13 cellular contexts compared by ENCODE assay signal in genomic region chr2:106144621-106145331, GRCh38. TPM values are rescaled to one million over a fixed set of nuclear protein-coding genes. Genes with fewer than 3 reads are reported as not detected.
A peak's percentile ranks its signal among the peaks of the same experiment; 100 is the strongest.
DNase-seq lines count a peak whose midpoint lies in the region; ATAC-seq, FAIRE-seq and TF ChIP-seq lines count a peak whose summit lies in the region.
"Had no signal": no experiment of that assay in that cellular context is flagged by ENCODE, and none has a peak within 500 bp of the region (broad histone marks: within the 10 kb centered on the region; RNA-seq: fewer than 3 reads in every experiment).

No MANE protein-coding gene starts in this region.

- TF ChIP-seq RAD21 in HepG2 (CRISPR knock-in tag; IDR thresholded peaks at IDR 0.05) = no peak

- peaks cover 48% of the 10 kb centered on the region for H3K4me1 Mint-ChIP-seq in activated CD4-positive, alpha-beta T cell treated with anti-CD3 and anti-CD28 coated beads, Interleukin-2, amount 10 ng/mL, durations not matched to agents 24 days and 14 days
- peaks cover 81% of the 10 kb centered on the region for H3K4me1 Mint-ChIP-seq in stimulated activated naive CD8-positive, alpha-beta T cell treated with anti-CD3 and anti-CD28 coated beads, Interleukin-15, Interleukin-2, amounts not matched to agents 100 ng/mL and 50 ng/mL, for 24 hours (ENCODE audit: low read depth)

- CTCF ChIA-PET in HepG2 (lab: Yijun Ruan, JAX; ENCODE audit: low intra/inter-chr PET ratio, low total read pairs) = no interaction called here

- no peaks in the 10 kb centered on the region for H3K79me2 ChIP-seq in HepG2 (ENCODE audit: insufficient read depth, low read length)

- in situ Hi-C loops in HepG2 (cut with HindIII; ENCODE audit: extremely low pct_ligation_motif_present, low pct_unique_long_range_greater_than_20kb) = no loop called here
- in situ Hi-C loops in GM13977 (cut with MboI; ENCODE audit: low pct_unique_long_range_greater_than_20kb, low sequenced_read_pairs, unreplicated experiment) = no loop called here

- no peak for FAIRE-seq in HepG2 (lab: Jason Lieb, UNC)

- H3K4me1 ChIP-seq in HepG2 (ENCODE audit: insufficient read depth, low read length) (peaks cover 13% of the 10 kb centered on the region; the same call in 1 of the 2 replicates), right lobe of liver (no peaks in the 10 kb centered on the region)
- H3K4me1 ChIP-seq: suprapubic skin had no signal

- H3K27me3 Mint-ChIP-seq in activated CD4-positive, alpha-beta T cell treated with anti-CD3 and anti-CD28 coated beads, Interleukin-2, amount 10 ng/mL, durations not matched to agents 24 days and 14 days = no peaks in the 10 kb centered on the region
- H3K27me3 Mint-ChIP-seq in stimulated activated naive CD8-positive, alpha-beta T cell treated with anti-CD3 and anti-CD28 coated beads, Interleukin-15, Interleukin-2, amounts not matched to agents 100 ng/mL and 50 ng/mL, for 24 hours = no peaks in the 10 kb centered on the region

- no peak overlapping the region for H3K4me3 ChIP-seq in HepG2 (replicated peaks in 1 of 3; ENCODE audit: insufficient read depth in 1 of 3, low read depth in 2 of 3, low read length in 3 of 3)
- H3K4me3 ChIP-seq in right lobe of liver = no peak overlapping the region
- H3K4me3 ChIP-seq: heart left ventricle, suprapubic skin had no signal

- H3K9ac ChIP-seq in HepG2 (ENCODE audit: insufficient read depth, low read depth, low read length) = no peak overlapping the region

- H3K4me2 ChIP-seq in HepG2 (ENCODE audit: low read depth, low read length) = no peak overlapping the region

- peaks cover 49% of the 10 kb centered on the region for H3K36me3 Mint-ChIP-seq in activated CD4-positive, alpha-beta T cell treated with anti-CD3 and anti-CD28 coated beads, Interleukin-2, amount 10 ng/mL, durations not matched to agents 24 days and 14 days (ENCODE audit: low read depth)
- H3K36me3 Mint-ChIP-seq in stimulated activated naive CD8-positive, alpha-beta T cell treated with anti-CD3 and anti-CD28 coated beads, Interleukin-15, Interleukin-2, amounts not matched to agents 100 ng/mL and 50 ng/mL, for 24 hours (ENCODE audit: low read depth) = peaks cover 61% of the 10 kb centered on the region

- POLR2A ChIA-PET in HepG2 (lab: Yijun Ruan, JAX) = no interaction called here

- H3K36me3 ChIP-seq in HepG2 (replicated peaks in 1 of 2; ENCODE audit: control insufficient read depth in 1 of 2, insufficient read depth in 2 of 2, low read length in 2 of 2) (peaks cover 17 to 39% of the 10 kb centered on the region in 2 experiments; a peak in 4 of 5 replicates), right lobe of liver (no peaks in the 10 kb centered on the region)

- TF ChIP-seq CTCF in HepG2 (CRISPR knock-in tag; IDR thresholded peaks at IDR 0.05) (no peak), right lobe of liver (IDR thresholded peaks at IDR 0.05) (no peak), GM13977 (IDR thresholded peaks at IDR 0.05; ENCODE audit: extremely low read depth, insufficient read depth, missing control alignments) (no peak)

- no peaks in the 10 kb centered on the region for H3K27me3 ChIP-seq in HepG2 (ENCODE audit: control insufficient read depth in 1 of 2, insufficient read depth in 2 of 2, low read length in 2 of 2)
- H3K27me3 ChIP-seq in right lobe of liver = no peaks in the 10 kb centered on the region
- H3K27me3 ChIP-seq: heart left ventricle, suprapubic skin had no signal

- no peak overlapping the region for H2AFZ ChIP-seq in HepG2 (ENCODE audit: low read length)

- no peak overlapping the region for H3K27ac ChIP-seq in HepG2 (ENCODE audit: extremely low read length, insufficient read depth, low read length)
- no peak overlapping the region for H3K27ac ChIP-seq in right lobe of liver
- H3K27ac ChIP-seq: heart left ventricle, suprapubic skin had no signal

- H3K9me3 ChIP-seq in HepG2 (ENCODE audit: low read length) (no peaks in the 10 kb centered on the region), right lobe of liver (no peaks in the 10 kb centered on the region)
- H3K9me3 ChIP-seq: heart left ventricle, suprapubic skin had no signal

- H3K4me3 Mint-ChIP-seq in activated CD4-positive, alpha-beta T cell treated with anti-CD3 and anti-CD28 coated beads, Interleukin-2, amount 10 ng/mL, durations not matched to agents 24 days and 14 days = peak overlapping the region; percentile 3
- peak overlapping the region; percentile 24 for H3K4me3 Mint-ChIP-seq in stimulated activated naive CD8-positive, alpha-beta T cell treated with anti-CD3 and anti-CD28 coated beads, Interleukin-15, Interleukin-2, amounts not matched to agents 100 ng/mL and 50 ng/mL, for 24 hours

- H3K9me3 Mint-ChIP-seq in activated CD4-positive, alpha-beta T cell treated with anti-CD3 and anti-CD28 coated beads, Interleukin-2, amount 10 ng/mL, durations not matched to agents 24 days and 14 days = no peaks in the 10 kb centered on the region
- H3K9me3 Mint-ChIP-seq in stimulated activated naive CD8-positive, alpha-beta T cell treated with anti-CD3 and anti-CD28 coated beads, Interleukin-15, Interleukin-2, amounts not matched to agents 100 ng/mL and 50 ng/mL, for 24 hours = no peaks in the 10 kb centered on the region

- peak overlapping the region; percentile 78 for H3K27ac Mint-ChIP-seq in activated CD4-positive, alpha-beta T cell treated with anti-CD3 and anti-CD28 coated beads, Interleukin-2, amount 10 ng/mL, durations not matched to agents 24 days and 14 days
- H3K27ac Mint-ChIP-seq in stimulated activated naive CD8-positive, alpha-beta T cell treated with anti-CD3 and anti-CD28 coated beads, Interleukin-15, Interleukin-2, amounts not matched to agents 100 ng/mL and 50 ng/mL, for 24 hours = peak overlapping the region; percentile 74

- ATAC-seq in HepG2 (no peak), right lobe of liver (no peak), esophagus mucosa (no peak)
- ATAC-seq: heart left ventricle, left ventricle myocardium superior had no signal

- H4K20me1 ChIP-seq in HepG2 (ENCODE audit: insufficient read depth, low read length) = no peaks in the 10 kb centered on the region

- TF ChIP-seq EP300 in HepG2 (IDR thresholded peaks at IDR 0.05; ENCODE audit: low read depth in 2 of 2, low read length in 2 of 2) = no peak
- TF ChIP-seq EP300 in HepG2 (CRISPR knock-in tag; IDR thresholded peaks at IDR 0.05; ENCODE audit: borderline replicate concordance) = no peak

- 96% methylated on average over 21 of the region's 21 CpGs for WGBS in HepG2 (ENCODE audit: low lambda C conversion rate)
- 82% methylated on average over 12 of the region's 21 CpGs for WGBS in right lobe of liver (ENCODE audit: insufficient coverage, low coverage, low lambda C conversion rate, missing lambda C conversion rate)

- intact Hi-C loops in HepG2 (cut with micrococcal nuclease; ENCODE audit: unreplicated experiment) = no loop called here
- intact Hi-C loops in right lobe of liver (cut with DNase I) = no loop called here
- intact Hi-C loops in activated CD4-positive, alpha-beta T cell treated with anti-CD3 and anti-CD28 coated beads, Interleukin-2, amount 10 ng/mL, durations not matched to agents 24 days and 14 days (cut with micrococcal nuclease) = loop anchor here (10.0 kb wide), 1 partner anchor 50 kb away; the partner anchor contains the start of gene UXS1

- TF ChIP-seq POLR2A in HepG2 (IDR thresholded peaks at IDR 0.05; ENCODE audit: insufficient read depth in 1 of 2, low read depth in 2 of 2, low read length in 2 of 2) (no peak), right lobe of liver (IDR thresholded peaks at IDR 0.05) (no peak)

- BruUV-seq in HepG2 (replicated peaks; lab: Mats Ljungman, UMichigan) = no TSS peak

- DNase-seq in HepG2 (ENCODE audit: low spot score) (no peak), right lobe of liver (no peak), AML-193 (lab: John Stamatoyannopoulos, UW) (no peak), GM13977 (ENCODE audit: low spot score) (no peak)
- peak; percentile 70 for DNase-seq in activated CD4-positive, alpha-beta T cell treated with anti-CD3 and anti-CD28 coated beads, Interleukin-2, amount 10 ng/mL, durations not matched to agents 24 days and 14 days
- peak; percentile 78 for DNase-seq in central memory CD4-positive, alpha-beta T cell
- DNase-seq: EL, heart left ventricle, left ventricle myocardium superior, NCI-H1694 treated with DMSO at 0.1 percent for 48 hours had no signal

TF ChIP-seq in HepG2, 621 proteins besides CTCF, POLR2A, EP300 and RAD21:
- TF ChIP-seq RBM22 (optimal IDR thresholded peaks at IDR 0.05; ENCODE audit: low read length) (peak; percentile 28), MBD4 (IDR thresholded peaks at IDR 0.05; ENCODE audit: borderline replicate concordance, low read length) (no peak), ZNF557 (CRISPR knock-in tag; IDR thresholded peaks at IDR 0.05) (no peak)

RNA-seq across cellular contexts. Expression of gene UXS1, which starts 49.3 kb away (rescaled TPM):
- total RNA-seq in HepG2 (2016; rRNA removed; fragmentation: Illumina TruSeq; extraction: Trizol) (35.4 and 53.3 TPM in 2 replicates), right lobe of liver (10 to 100 TPM in 5 of 6 experiments, 1 to 10 TPM in 1; 8.2 to 56.2 (median 14.0) TPM), esophagus mucosa (18.2 TPM)
- 213 and 242 TPM in 2 replicates for total RNA-seq in HepG2 (2016; cell fraction: cytosol; rRNA removed; fragmentation: Illumina TruSeq; extraction: Trizol; ENCODE audit: low read depth)
- 35.4 and 55.0 TPM in 2 replicates for total RNA-seq in HepG2 (2016; cell fraction: insoluble cytoplasmic fraction; rRNA removed; fragmentation: Illumina TruSeq; extraction: Trizol)
- 82.8 and 94.5 TPM in 2 replicates for total RNA-seq in HepG2 (2016; cell fraction: membrane; rRNA removed; fragmentation: Illumina TruSeq; extraction: Trizol)
- 81.3 and 87.6 TPM in 2 replicates for total RNA-seq in HepG2 (2016; cell fraction: nucleus; rRNA removed; fragmentation: Illumina TruSeq; extraction: Trizol)
- 110 and 117 TPM in 2 replicates for polyA plus RNA-seq in HepG2 (2011; rRNA removed)
- 84.0 and 87.5 TPM in 2 replicates for polyA plus RNA-seq in HepG2 (2011; cell fraction: cytosol; rRNA removed)
- polyA plus RNA-seq in HepG2 (2011; cell fraction: nucleus; rRNA removed) = 63.2 and 66.8 TPM in 2 replicates
- polyA plus RNA-seq in HepG2 (2012) = 66.7 and 76.7 TPM in 2 replicates
- 24.5 and 28.9 TPM in 2 replicates for polyA plus RNA-seq in HepG2 (2016; cell fraction: cytosol; fragmentation: Illumina TruSeq; extraction: Trizol; ENCODE audit: low read depth)
- 51.5 and 54.9 TPM in 2 replicates for polyA plus RNA-seq in HepG2 (2016; cell fraction: insoluble cytoplasmic fraction; fragmentation: Illumina TruSeq; extraction: Trizol; ENCODE audit: low read depth)
- 39.9 TPM in 2 replicates for polyA plus RNA-seq in HepG2 (2016; cell fraction: membrane; fragmentation: Illumina TruSeq; extraction: Trizol; ENCODE audit: low read depth)
- 128 and 133 TPM in 2 replicates for polyA plus RNA-seq in HepG2 (2016; cell fraction: nucleus; fragmentation: Illumina TruSeq; extraction: Trizol; ENCODE audit: insufficient read depth, low read depth)
- 33.9 and 171 TPM in 2 replicates for polyA minus RNA-seq in HepG2 (2011; rRNA and poly(A)+ RNA removed; ENCODE audit: low replicate concordance)
- 65.9 and 83.0 TPM in 2 replicates for polyA minus RNA-seq in HepG2 (2011; cell fraction: cytosol; rRNA and poly(A)+ RNA removed)
- polyA minus RNA-seq in HepG2 (2011; cell fraction: nucleus; rRNA and poly(A)+ RNA removed) = 109 TPM in 2 replicates
- 34.9 and 37.6 TPM in 2 replicates for total RNA-seq in activated CD4-positive, alpha-beta T cell treated with anti-CD3 and anti-CD28 coated beads, Interleukin-2, amount 10 ng/mL, durations not matched to agents 24 days and 14 days

Comparison
In these comparisons a context has a peak if more than half of its experiments do, and no peak if none do; other contexts are left out.
1. DNase-seq: peak in activated CD4-positive, alpha-beta T cell treated with anti-CD3 and anti-CD28 coated beads, Interleukin-2, amount 10 ng/mL, durations not matched to agents 24 days and 14 days (single experiment) and central memory CD4-positive, alpha-beta T cell (single experiment); none in HepG2 (single experiment), right lobe of liver (0 of 3), AML-193 (0 of 2) and GM13977 (single experiment).